ENCODE assay signal across 8 cellular contexts in genomic region chr16:75099738-75100615, GRCh38. TPM values are rescaled to one million over a fixed set of nuclear protein-coding genes. Genes with fewer than 3 reads are reported as not detected.
DNase-seq lines count a peak whose midpoint lies in the region; ATAC-seq and FAIRE-seq lines count a peak whose summit lies in the region.

No MANE protein-coding gene starts in this region.

- H3K27me3 Mint-ChIP-seq in activated naive CD4-positive, alpha-beta T cell treated with anti-CD3 and anti-CD28 coated beads for 36 hours (ENCODE audit: low read depth): no peaks in the 10 kb centered on the region
- peaks cover 0 to 6% of the 10 kb centered on the region in 2 donors for H3K27me3 Mint-ChIP-seq in natural killer cell treated with Interleukin-12 subunit alpha and Interleukin-12 subunit beta and Interleukin-15 and Interleukin-18, amount 100 ng/mL, for 72 hours

- peak overlapping the region; percentile 68 for H3K27ac Mint-ChIP-seq in activated naive CD4-positive, alpha-beta T cell treated with anti-CD3 and anti-CD28 coated beads for 36 hours
- peak overlapping the region; percentile 71 to 81 for H3K27ac Mint-ChIP-seq in natural killer cell treated with Interleukin-12 subunit alpha and Interleukin-12 subunit beta and Interleukin-15 and Interleukin-18, amount 100 ng/mL, for 72 hours

- peak; percentile 58 for FAIRE-seq in HTR-8/SVneo (lab: Jason Lieb, UNC)

- CTCF ChIA-PET in activated naive CD4-positive, alpha-beta T cell treated with anti-CD3 and anti-CD28 coated beads for 36 hours (lab: Charles Lee): interaction anchor here (0.8 to 5.7 kb wide), 3 partner anchors 11 to 111 kb away, joined by 7 to 65 read pairs (median 10); partner anchors contain the start of gene ZNRF1

- no peak overlapping the region for H3K4me3 Mint-ChIP-seq in activated naive CD4-positive, alpha-beta T cell treated with anti-CD3 and anti-CD28 coated beads for 36 hours
- H3K4me3 Mint-ChIP-seq in natural killer cell treated with Interleukin-12 subunit alpha and Interleukin-12 subunit beta and Interleukin-15 and Interleukin-18, amount 100 ng/mL, for 72 hours: peak overlapping the region; percentile 56

- peaks cover 4% of the 10 kb centered on the region for H3K36me3 Mint-ChIP-seq in activated naive CD4-positive, alpha-beta T cell treated with anti-CD3 and anti-CD28 coated beads for 36 hours (ENCODE audit: low read depth)
- peaks cover 7% of the 10 kb centered on the region for H3K36me3 Mint-ChIP-seq in natural killer cell treated with Interleukin-12 subunit alpha and Interleukin-12 subunit beta and Interleukin-15 and Interleukin-18, amount 100 ng/mL, for 72 hours

- ATAC-seq in natural killer cell treated with Interleukin-12 subunit alpha and Interleukin-12 subunit beta and Interleukin-15 and Interleukin-18, amount 100 ng/mL, for 72 hours: peak; percentile 82 to 84
- ATAC-seq in GM19455 (IDR thresholded peaks at IDR 0.05; ENCODE audit: unreplicated experiment): no peak

- H3K9me3 Mint-ChIP-seq in activated naive CD4-positive, alpha-beta T cell treated with anti-CD3 and anti-CD28 coated beads for 36 hours: no peaks in the 10 kb centered on the region
- peaks cover 4% of the 10 kb centered on the region for H3K9me3 Mint-ChIP-seq in natural killer cell treated with Interleukin-12 subunit alpha and Interleukin-12 subunit beta and Interleukin-15 and Interleukin-18, amount 100 ng/mL, for 72 hours

- DNase-seq in NCI-H510A (lab: John Stamatoyannopoulos, UW) (peak; percentile 12), NCI-H510A treated with DMSO at 0.1 percent for 48 hours (lab: John Stamatoyannopoulos, UW) (no peak), HTR-8/SVneo (ENCODE audit: insufficient read length, low spot score) (no peak), cerebellar nuclear complex (lab: John Stamatoyannopoulos, UW) (no peak), DMS79 treated with DMSO at 0.1 percent for 48 hours (lab: John Stamatoyannopoulos, UW) (no peak)
- DNase-seq in activated naive CD4-positive, alpha-beta T cell treated with anti-CD3 and anti-CD28 coated beads for 36 hours: peak; percentile 74
- peak; percentile 77 for DNase-seq in natural killer cell treated with Interleukin-12 subunit alpha and Interleukin-12 subunit beta and Interleukin-15 and Interleukin-18, amount 100 ng/mL, for 72 hours (ENCODE audit: low spot score)

- peaks cover 39% of the 10 kb centered on the region for H3K4me1 Mint-ChIP-seq in activated naive CD4-positive, alpha-beta T cell treated with anti-CD3 and anti-CD28 coated beads for 36 hours (ENCODE audit: low read depth)
- peaks cover 50 to 51% of the 10 kb centered on the region in 2 donors for H3K4me1 Mint-ChIP-seq in natural killer cell treated with Interleukin-12 subunit alpha and Interleukin-12 subunit beta and Interleukin-15 and Interleukin-18, amount 100 ng/mL, for 72 hours (ENCODE audit: low read depth in 2 of 2)

- intact Hi-C loops in activated naive CD4-positive, alpha-beta T cell treated with anti-CD3 and anti-CD28 coated beads for 36 hours (cut with micrococcal nuclease): loop anchor here (1.0 to 2.0 kb wide), 2 partner anchors 35 to 101 kb away; partner anchors contain the start of gene ZNRF1

RNA-seq across cellular contexts. Expression of gene LDHD, which starts 16.6 kb away (rescaled TPM):
- total RNA-seq in activated naive CD4-positive, alpha-beta T cell treated with anti-CD3 and anti-CD28 coated beads for 36 hours: under 1 TPM; 0.33 to 0.42 TPM
- 1 to 10 TPM in 1 of 2 donors, under 1 TPM in 1; 0.19 to 1.1 TPM for total RNA-seq in natural killer cell treated with Interleukin-12 subunit alpha and Interleukin-12 subunit beta and Interleukin-15 and Interleukin-18, amount 100 ng/mL, for 72 hours

RNA-seq across cellular contexts. Expression of gene ZFP1, which starts 48.3 kb away (rescaled TPM):
- 10 to 100 TPM; 20.2 to 20.9 TPM for total RNA-seq in activated naive CD4-positive, alpha-beta T cell treated with anti-CD3 and anti-CD28 coated beads for 36 hours
- 10 to 100 TPM; 11.2 to 16.7 TPM for total RNA-seq in natural killer cell treated with Interleukin-12 subunit alpha and Interleukin-12 subunit beta and Interleukin-15 and Interleukin-18, amount 100 ng/mL, for 72 hours

Comparison
In these comparisons a context has a peak if more than half of its experiments do, and no peak if none do; other contexts are left out.
1. DNase-seq: peak in NCI-H510A (single experiment), activated naive CD4-positive, alpha-beta T cell treated with anti-CD3 and anti-CD28 coated beads for 36 hours (single experiment) and natural killer cell treated with Interleukin-12 subunit alpha and Interleukin-12 subunit beta and Interleukin-15 and Interleukin-18, amount 100 ng/mL, for 72 hours (single experiment); none in NCI-H510A treated with DMSO at 0.1 percent for 48 hours (single experiment), HTR-8/SVneo (single experiment), cerebellar nuclear complex (0 of 2) and DMS79 treated with DMSO at 0.1 percent for 48 hours (single experiment).